ENCODE assay signal across 1 cellular context in the genomic region with DNA sequence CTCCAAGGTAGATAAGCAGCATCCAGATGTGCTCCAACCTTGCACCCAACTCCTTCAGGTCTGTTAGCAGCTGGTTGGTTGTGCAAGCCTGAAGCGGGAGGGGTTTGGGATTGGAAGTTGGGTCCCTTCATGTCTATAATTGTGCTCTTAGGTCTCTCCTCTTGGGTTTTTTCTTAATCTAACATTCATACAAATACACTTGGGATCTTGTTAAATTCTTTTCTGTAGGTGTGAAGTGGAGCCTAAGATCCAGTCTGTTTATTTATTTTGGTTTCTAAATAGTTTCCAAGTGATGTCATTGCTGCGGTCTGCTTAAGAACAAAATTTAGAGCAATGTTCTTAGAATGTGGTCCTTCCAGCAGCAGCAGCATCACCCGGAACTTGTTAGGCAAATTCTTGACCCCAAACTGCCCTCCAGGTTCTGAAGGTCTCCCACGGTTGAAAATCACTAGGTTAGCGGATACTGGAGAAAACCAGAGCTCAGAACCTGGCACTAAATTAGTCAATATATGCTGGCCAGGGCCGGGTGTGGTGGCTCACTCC.
TF ChIP-seq lines count a peak whose summit lies in the region.

No MANE protein-coding gene starts in this region.

TF ChIP-seq in HEK293, 187 proteins besides CTCF, POLR2A, EP300 and RAD21 (continued from another document and continues in another):
- TF ChIP-seq, protein P1, sequence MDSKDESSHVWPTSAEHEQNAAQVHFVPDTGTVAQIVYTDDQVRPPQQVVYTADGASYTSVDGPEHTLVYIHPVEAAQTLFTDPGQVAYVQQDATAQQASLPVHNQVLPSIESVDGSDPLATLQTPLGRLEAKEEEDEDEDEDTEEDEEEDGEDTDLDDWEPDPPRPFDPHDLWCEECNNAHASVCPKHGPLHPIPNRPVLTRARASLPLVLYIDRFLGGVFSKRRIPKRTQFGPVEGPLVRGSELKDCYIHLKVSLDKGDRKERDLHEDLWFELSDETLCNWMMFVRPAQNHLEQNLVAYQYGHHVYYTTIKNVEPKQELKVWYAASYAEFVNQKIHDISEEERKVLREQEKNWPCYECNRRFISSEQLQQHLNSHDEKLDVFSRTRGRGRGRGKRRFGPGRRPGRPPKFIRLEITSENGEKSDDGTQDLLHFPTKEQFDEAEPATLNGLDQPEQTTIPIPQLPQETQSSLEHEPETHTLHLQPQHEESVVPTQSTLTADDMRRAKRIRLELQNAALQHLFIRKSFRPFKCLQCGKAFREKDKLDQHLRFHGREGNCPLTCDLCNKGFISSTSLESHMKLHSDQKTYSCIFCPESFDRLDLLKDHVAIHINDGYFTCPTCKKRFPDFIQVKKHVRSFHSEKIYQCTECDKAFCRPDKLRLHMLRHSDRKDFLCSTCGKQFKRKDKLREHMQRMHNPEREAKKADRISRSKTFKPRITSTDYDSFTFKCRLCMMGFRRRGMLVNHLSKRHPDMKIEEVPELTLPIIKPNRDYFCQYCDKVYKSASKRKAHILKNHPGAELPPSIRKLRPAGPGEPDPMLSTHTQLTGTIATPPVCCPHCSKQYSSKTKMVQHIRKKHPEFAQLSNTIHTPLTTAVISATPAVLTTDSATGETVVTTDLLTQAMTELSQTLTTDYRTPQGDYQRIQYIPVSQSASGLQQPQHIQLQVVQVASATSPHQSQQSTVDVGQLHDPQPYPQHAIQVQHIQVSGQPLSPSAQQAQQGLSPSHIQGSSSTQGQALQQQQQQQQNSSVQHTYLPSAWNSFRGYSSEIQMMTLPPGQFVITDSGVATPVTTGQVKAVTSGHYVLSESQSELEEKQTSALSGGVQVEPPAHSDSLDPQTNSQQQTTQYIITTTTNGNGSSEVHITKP (tag by site-specific recombination; IDR thresholded peaks at IDR 0.05): peak; percentile 27; the same call in 1 of the 2 replicates
- TF ChIP-seq ZNF658 (tag by site-specific recombination; IDR thresholded peaks at IDR 0.05) (no peak), ZNF560 (tag by site-specific recombination; IDR thresholded peaks at IDR 0.05; ENCODE audit: borderline replicate concordance) (no peak), GLIS1 (tag by site-specific recombination; IDR thresholded peaks at IDR 0.05) (no peak; the same call in 1 of the 2 replicates), ZNF561 (tag by site-specific recombination; IDR thresholded peaks at IDR 0.05; ENCODE audit: borderline replicate concordance) (0 out of 2 replicates have a peak, but pooled peaks have one; percentile 37), ZNF184 (tag by site-specific recombination; IDR thresholded peaks at IDR 0.05) (no peak), ZNF677 (tag by site-specific recombination; IDR thresholded peaks at IDR 0.05) (no peak), ZNF366 (tag by site-specific recombination; conservative IDR thresholded peaks at IDR 0.05) (peak; percentile 69), ZNF623 (tag by site-specific recombination; IDR thresholded peaks at IDR 0.05) (no peak), ZNF426 (tag by site-specific recombination; IDR thresholded peaks at IDR 0.05) (no peak), ZNF610 (tag by site-specific recombination; IDR thresholded peaks at IDR 0.05; ENCODE audit: borderline replicate concordance) (no peak), SCRT1 (tag by site-specific recombination; IDR thresholded peaks at IDR 0.05; ENCODE audit: borderline replicate concordance) (no peak), SP7 (tag by site-specific recombination; IDR thresholded peaks at IDR 0.05) (peak; percentile 66), KLF1 (tag by site-specific recombination; IDR thresholded peaks at IDR 0.05) (peak; percentile 12; the same call in 1 of the 2 replicates), ZNF335 (tag by site-specific recombination; conservative IDR thresholded peaks at IDR 0.05) (peak; percentile 35; the same call in 1 of the 2 replicates), PRDM6 (tag by site-specific recombination; IDR thresholded peaks at IDR 0.05) (peak; percentile 86), ZBTB17 (tag by site-specific recombination; IDR thresholded peaks at IDR 0.05) (peak; percentile 71), ZFP3 (tag by site-specific recombination; IDR thresholded peaks at IDR 0.05; ENCODE audit: low read depth) (no peak), YY2 (tag by site-specific recombination; IDR thresholded peaks at IDR 0.05) (no peak), ZNF311 (tag by site-specific recombination; IDR thresholded peaks at IDR 0.05; ENCODE audit: borderline replicate concordance) (no peak), ZNF513 (tag by site-specific recombination; IDR thresholded peaks at IDR 0.05) (no peak), ZEB2 (tag by site-specific recombination; IDR thresholded peaks at IDR 0.05) (peak; percentile 71; the same call in 1 of the 2 replicates), ZNF324 (tag by site-specific recombination; IDR thresholded peaks at IDR 0.05) (no peak), ZBTB21 (tag by site-specific recombination; IDR thresholded peaks at IDR 0.05) (no peak), ZNF629 (tag by site-specific recombination; IDR thresholded peaks at IDR 0.05) (peak; percentile 85), ZNF585B (tag by site-specific recombination; IDR thresholded peaks at IDR 0.05) (no peak), ZNF639 (tag by site-specific recombination; IDR thresholded peaks at IDR 0.05) (peak; percentile 54; the same call in 1 of the 2 replicates), ZNF558 (tag by site-specific recombination; IDR thresholded peaks at IDR 0.05) (no peak)
- TF ChIP-seq, protein P2, sequence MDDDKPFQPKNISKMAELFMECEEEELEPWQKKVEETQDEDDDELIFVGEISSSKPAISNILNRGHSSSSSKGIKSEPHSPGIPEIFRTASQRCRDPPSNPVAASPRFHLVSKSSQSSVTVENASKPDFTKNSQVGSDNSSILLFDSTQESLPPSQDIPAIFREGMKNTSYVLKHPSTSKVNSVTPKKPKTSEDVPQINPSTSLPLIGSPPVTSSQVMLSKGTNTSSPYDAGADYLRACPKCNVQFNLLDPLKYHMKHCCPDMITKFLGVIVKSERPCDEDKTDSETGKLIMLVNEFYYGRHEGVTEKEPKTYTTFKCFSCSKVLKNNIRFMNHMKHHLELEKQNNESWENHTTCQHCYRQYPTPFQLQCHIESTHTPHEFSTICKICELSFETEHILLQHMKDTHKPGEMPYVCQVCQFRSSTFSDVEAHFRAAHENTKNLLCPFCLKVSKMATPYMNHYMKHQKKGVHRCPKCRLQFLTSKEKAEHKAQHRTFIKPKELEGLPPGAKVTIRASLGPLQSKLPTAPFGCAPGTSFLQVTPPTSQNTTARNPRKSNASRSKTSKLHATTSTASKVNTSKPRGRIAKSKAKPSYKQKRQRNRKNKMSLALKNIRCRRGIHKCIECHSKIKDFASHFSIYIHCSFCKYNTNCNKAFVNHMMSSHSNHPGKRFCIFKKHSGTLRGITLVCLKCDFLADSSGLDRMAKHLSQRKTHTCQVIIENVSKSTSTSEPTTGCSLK (tag by site-specific recombination; IDR thresholded peaks at IDR 0.05): no peak
- TF ChIP-seq, protein P3, sequence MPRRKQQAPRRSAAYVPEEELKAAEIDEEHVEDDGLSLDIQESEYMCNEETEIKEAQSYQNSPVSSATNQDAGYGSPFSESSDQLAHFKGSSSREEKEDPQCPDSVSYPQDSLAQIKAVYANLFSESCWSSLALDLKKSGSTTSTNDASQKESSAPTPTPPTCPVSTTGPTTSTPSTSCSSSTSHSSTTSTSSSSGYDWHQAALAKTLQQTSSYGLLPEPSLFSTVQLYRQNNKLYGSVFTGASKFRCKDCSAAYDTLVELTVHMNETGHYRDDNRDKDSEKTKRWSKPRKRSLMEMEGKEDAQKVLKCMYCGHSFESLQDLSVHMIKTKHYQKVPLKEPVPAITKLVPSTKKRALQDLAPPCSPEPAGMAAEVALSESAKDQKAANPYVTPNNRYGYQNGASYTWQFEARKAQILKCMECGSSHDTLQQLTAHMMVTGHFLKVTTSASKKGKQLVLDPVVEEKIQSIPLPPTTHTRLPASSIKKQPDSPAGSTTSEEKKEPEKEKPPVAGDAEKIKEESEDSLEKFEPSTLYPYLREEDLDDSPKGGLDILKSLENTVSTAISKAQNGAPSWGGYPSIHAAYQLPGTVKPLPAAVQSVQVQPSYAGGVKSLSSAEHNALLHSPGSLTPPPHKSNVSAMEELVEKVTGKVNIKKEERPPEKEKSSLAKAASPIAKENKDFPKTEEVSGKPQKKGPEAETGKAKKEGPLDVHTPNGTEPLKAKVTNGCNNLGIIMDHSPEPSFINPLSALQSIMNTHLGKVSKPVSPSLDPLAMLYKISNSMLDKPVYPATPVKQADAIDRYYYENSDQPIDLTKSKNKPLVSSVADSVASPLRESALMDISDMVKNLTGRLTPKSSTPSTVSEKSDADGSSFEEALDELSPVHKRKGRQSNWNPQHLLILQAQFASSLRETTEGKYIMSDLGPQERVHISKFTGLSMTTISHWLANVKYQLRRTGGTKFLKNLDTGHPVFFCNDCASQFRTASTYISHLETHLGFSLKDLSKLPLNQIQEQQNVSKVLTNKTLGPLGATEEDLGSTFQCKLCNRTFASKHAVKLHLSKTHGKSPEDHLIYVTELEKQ (tag by site-specific recombination; IDR thresholded peaks at IDR 0.05; ENCODE audit: borderline replicate concordance): peak; percentile 40; the same call in 1 of the 2 replicates
- TF ChIP-seq, protein P4, sequence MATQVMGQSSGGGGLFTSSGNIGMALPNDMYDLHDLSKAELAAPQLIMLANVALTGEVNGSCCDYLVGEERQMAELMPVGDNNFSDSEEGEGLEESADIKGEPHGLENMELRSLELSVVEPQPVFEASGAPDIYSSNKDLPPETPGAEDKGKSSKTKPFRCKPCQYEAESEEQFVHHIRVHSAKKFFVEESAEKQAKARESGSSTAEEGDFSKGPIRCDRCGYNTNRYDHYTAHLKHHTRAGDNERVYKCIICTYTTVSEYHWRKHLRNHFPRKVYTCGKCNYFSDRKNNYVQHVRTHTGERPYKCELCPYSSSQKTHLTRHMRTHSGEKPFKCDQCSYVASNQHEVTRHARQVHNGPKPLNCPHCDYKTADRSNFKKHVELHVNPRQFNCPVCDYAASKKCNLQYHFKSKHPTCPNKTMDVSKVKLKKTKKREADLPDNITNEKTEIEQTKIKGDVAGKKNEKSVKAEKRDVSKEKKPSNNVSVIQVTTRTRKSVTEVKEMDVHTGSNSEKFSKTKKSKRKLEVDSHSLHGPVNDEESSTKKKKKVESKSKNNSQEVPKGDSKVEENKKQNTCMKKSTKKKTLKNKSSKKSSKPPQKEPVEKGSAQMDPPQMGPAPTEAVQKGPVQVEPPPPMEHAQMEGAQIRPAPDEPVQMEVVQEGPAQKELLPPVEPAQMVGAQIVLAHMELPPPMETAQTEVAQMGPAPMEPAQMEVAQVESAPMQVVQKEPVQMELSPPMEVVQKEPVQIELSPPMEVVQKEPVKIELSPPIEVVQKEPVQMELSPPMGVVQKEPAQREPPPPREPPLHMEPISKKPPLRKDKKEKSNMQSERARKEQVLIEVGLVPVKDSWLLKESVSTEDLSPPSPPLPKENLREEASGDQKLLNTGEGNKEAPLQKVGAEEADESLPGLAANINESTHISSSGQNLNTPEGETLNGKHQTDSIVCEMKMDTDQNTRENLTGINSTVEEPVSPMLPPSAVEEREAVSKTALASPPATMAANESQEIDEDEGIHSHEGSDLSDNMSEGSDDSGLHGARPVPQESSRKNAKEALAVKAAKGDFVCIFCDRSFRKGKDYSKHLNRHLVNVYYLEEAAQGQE (tag by site-specific recombination; IDR thresholded peaks at IDR 0.05): no peak
- TF ChIP-seq, protein P5, sequence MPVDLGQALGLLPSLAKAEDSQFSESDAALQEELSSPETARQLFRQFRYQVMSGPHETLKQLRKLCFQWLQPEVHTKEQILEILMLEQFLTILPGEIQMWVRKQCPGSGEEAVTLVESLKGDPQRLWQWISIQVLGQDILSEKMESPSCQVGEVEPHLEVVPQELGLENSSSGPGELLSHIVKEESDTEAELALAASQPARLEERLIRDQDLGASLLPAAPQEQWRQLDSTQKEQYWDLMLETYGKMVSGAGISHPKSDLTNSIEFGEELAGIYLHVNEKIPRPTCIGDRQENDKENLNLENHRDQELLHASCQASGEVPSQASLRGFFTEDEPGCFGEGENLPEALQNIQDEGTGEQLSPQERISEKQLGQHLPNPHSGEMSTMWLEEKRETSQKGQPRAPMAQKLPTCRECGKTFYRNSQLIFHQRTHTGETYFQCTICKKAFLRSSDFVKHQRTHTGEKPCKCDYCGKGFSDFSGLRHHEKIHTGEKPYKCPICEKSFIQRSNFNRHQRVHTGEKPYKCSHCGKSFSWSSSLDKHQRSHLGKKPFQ (tag by site-specific recombination; IDR thresholded peaks at IDR 0.05): peak; percentile 96
- TF ChIP-seq, protein P6, sequence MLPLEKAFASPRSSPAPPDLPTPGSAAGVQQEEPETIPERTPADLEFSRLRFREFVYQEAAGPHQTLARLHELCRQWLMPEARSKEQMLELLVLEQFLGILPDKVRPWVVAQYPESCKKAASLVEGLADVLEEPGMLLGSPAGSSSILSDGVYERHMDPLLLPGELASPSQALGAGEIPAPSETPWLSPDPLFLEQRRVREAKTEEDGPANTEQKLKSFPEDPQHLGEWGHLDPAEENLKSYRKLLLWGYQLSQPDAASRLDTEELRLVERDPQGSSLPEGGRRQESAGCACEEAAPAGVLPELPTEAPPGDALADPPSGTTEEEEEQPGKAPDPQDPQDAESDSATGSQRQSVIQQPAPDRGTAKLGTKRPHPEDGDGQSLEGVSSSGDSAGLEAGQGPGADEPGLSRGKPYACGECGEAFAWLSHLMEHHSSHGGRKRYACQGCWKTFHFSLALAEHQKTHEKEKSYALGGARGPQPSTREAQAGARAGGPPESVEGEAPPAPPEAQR (tag by site-specific recombination; IDR thresholded peaks at IDR 0.05): no peak
